In genomic region chr6:161366301-161366953, GRCh38 we compare ENCODE assay signal across 16 cellular contexts.
"Had no signal": no experiment of that assay in that cellular context is flagged by ENCODE, and none has a peak within 500 bp of the region (broad histone marks: within the 10 kb centered on the region; RNA-seq: fewer than 3 reads in every experiment).

No MANE protein-coding gene starts in this region.

- H3K9me3 ChIP-seq: lower lobe of right lung, ovary, uterus had no signal

- ATAC-seq: activated CD8-positive, alpha-beta memory T cell treated with anti-CD3 and anti-CD28 coated beads, Interleukin-2, amount 10 ng/mL, durations not matched to agents 7 days and 5 days; gastroesophageal sphincter; heart right ventricle; left cardiac atrium; lower lobe of right lung had no signal

- H3K36me3 ChIP-seq: cardiac muscle cell, gastroesophageal sphincter, heart right ventricle, lower lobe of right lung, ovary, tibial nerve, uterus, WERI-Rb-1 had no signal

- H3K4me1 ChIP-seq: gastroesophageal sphincter, heart right ventricle, lower lobe of right lung, tibial nerve, uterus had no signal

- H3K27ac ChIP-seq: cardiac muscle cell, gastroesophageal sphincter, heart right ventricle, lower lobe of right lung, ovary, tibial nerve, uterus, WERI-Rb-1 had no signal

- H3K4me3 ChIP-seq: cardiac muscle cell, gastroesophageal sphincter, heart right ventricle, lower lobe of right lung, ovary, tibial nerve, uterus had no signal

- DNase-seq: activated CD4-positive, alpha-beta memory T cell treated with anti-CD3 and anti-CD28 coated beads for 36 hours; activated CD8-positive, alpha-beta memory T cell treated with anti-CD3 and anti-CD28 coated beads, Interleukin-2, amount 10 ng/mL, durations not matched to agents 7 days and 5 days; activated naive CD4-positive, alpha-beta T cell treated with anti-CD3 and anti-CD28 coated beads, Interleukin-2, amount 50 U/mL, for 16 hours; activated T-cell treated with anti-CD3 and anti-CD28 coated beads, Interleukin-2, amount 50 U/mL, for 1 hour; erythroblast; heart right ventricle; left cardiac atrium; lower lobe of right lung; ovary; stimulated activated CD4-positive, alpha-beta T cell treated with anti-CD3 and anti-CD28 coated beads, Interleukin-12 subunit alpha, Interleukin-12 subunit beta, amount 100 ng/mL, for 4 hours; stimulated activated CD4-positive, alpha-beta T cell treated with anti-CD3 and anti-CD28 coated beads, Interleukin-2, amount 100 ng/mL, for 24 hours; uterus; WERI-Rb-1 had no signal

- H3K27me3 ChIP-seq: cardiac muscle cell, gastroesophageal sphincter, heart right ventricle, ovary, tibial nerve, uterus had no signal
